ENCODE assay signal across 1 cellular context in genomic region chr1:16613185-16614147, GRCh38.
TF ChIP-seq lines count a peak whose summit lies in the region.

Gene NBPF1, minus strand, starts transcription at chr1:16613564.

TF ChIP-seq in HepG2, 621 proteins besides CTCF, POLR2A, EP300 and RAD21 (continued from another document and continues in another):
- TF ChIP-seq ZNF503 (CRISPR knock-in tag; IDR thresholded peaks at IDR 0.05) (peak; percentile 54; the same call in 1 of the 2 replicates), PAF1 (CRISPR knock-in tag; IDR thresholded peaks at IDR 0.05) (peak; percentile 44; the same call in 1 of the 2 replicates), CEBPZ (IDR thresholded peaks at IDR 0.05; ENCODE audit: low read length) (no peak), ZNF343 (CRISPR knock-in tag; IDR thresholded peaks at IDR 0.05) (peak; percentile 98), ZFP62 (CRISPR knock-in tag; IDR thresholded peaks at IDR 0.05) (peak; percentile 29; the same call in 1 of the 2 replicates), MYPOP (CRISPR knock-in tag; IDR thresholded peaks at IDR 0.05) (no peak), ZNF234 (CRISPR knock-in tag; conservative IDR thresholded peaks at IDR 0.05) (no peak), TCF12 (IDR thresholded peaks at IDR 0.05) (no peak), TCF12 (CRISPR knock-in tag; IDR thresholded peaks at IDR 0.05) (peak; percentile 98), ZNF557 (CRISPR knock-in tag; IDR thresholded peaks at IDR 0.05) (peak; percentile 98), MAF1 (CRISPR knock-in tag; IDR thresholded peaks at IDR 0.05; ENCODE audit: borderline replicate concordance) (peak; percentile 93), ZNF75D (CRISPR knock-in tag; IDR thresholded peaks at IDR 0.05; ENCODE audit: borderline replicate concordance) (no peak), CENPX (CRISPR knock-in tag; IDR thresholded peaks at IDR 0.05) (no peak), JUNB (CRISPR knock-in tag; IDR thresholded peaks at IDR 0.05; ENCODE audit: borderline replicate concordance) (no peak), TCF7 (IDR thresholded peaks at IDR 0.05; ENCODE audit: low read depth) (no peak), NR1H2 (CRISPR knock-in tag; IDR thresholded peaks at IDR 0.05; ENCODE audit: borderline replicate concordance, low read depth) (peak; percentile 95), PBX3 (CRISPR knock-in tag; IDR thresholded peaks at IDR 0.05; ENCODE audit: borderline replicate concordance) (peak; percentile 83), AKNA (CRISPR knock-in tag; IDR thresholded peaks at IDR 0.05; ENCODE audit: borderline replicate concordance) (peak; percentile 85), ZNF597 (CRISPR knock-in tag; IDR thresholded peaks at IDR 0.05) (peak; percentile 97), CSRNP2 (CRISPR knock-in tag; conservative IDR thresholded peaks at IDR 0.05; ENCODE audit: low read depth) (no peak), TFAP4 (IDR thresholded peaks at IDR 0.05; ENCODE audit: borderline replicate concordance, low read depth) (no peak), ZNF331 (CRISPR knock-in tag; IDR thresholded peaks at IDR 0.05) (peak; percentile 83), ZNF468 (CRISPR knock-in tag; IDR thresholded peaks at IDR 0.05) (peak; percentile 97; the same call in 1 of the 2 replicates), ZNF441 (CRISPR knock-in tag; IDR thresholded peaks at IDR 0.05; ENCODE audit: borderline replicate concordance) (peak; percentile 93), GATA4 (IDR thresholded peaks at IDR 0.05; ENCODE audit: borderline replicate concordance, low read depth) (peak; percentile 90), UBTF (CRISPR knock-in tag; IDR thresholded peaks at IDR 0.05) (peak; percentile 98), HINFP (CRISPR knock-in tag; IDR thresholded peaks at IDR 0.05; ENCODE audit: low read depth) (peak; percentile 90), SRY (CRISPR knock-in tag; IDR thresholded peaks at IDR 0.05) (no peak), ZFX (CRISPR knock-in tag; IDR thresholded peaks at IDR 0.05; ENCODE audit: low read depth) (peak; percentile 99), KLF12 (CRISPR knock-in tag; IDR thresholded peaks at IDR 0.05; ENCODE audit: borderline replicate concordance) (peak; percentile 97), RORA (CRISPR knock-in tag; IDR thresholded peaks at IDR 0.05) (no peak), MTERF4 (CRISPR knock-in tag; IDR thresholded peaks at IDR 0.05) (peak; percentile 99), TBP (CRISPR knock-in tag; IDR thresholded peaks at IDR 0.05) (no peak), TOE1 (CRISPR knock-in tag; IDR thresholded peaks at IDR 0.05) (no peak; the same call in 1 of the 2 replicates)
